In genomic region chr6:139369568-139370046, GRCh38 we compare ENCODE assay signal across 8 cellular contexts. TPM values are rescaled to one million over a fixed set of nuclear protein-coding genes. Genes with fewer than 3 reads are reported as not detected.
A peak's percentile ranks its signal among the peaks of the same experiment; 100 is the strongest.
DNase-seq lines count a peak whose midpoint lies in the region; FAIRE-seq lines count a peak whose summit lies in the region.

No MANE protein-coding gene starts in this region.

- intact Hi-C loops in posterior cingulate gyrus (cut with DNase I) = loop anchor here (5.0 to 10.0 kb wide), 4 partner anchors 245 to 1553 kb away; partner anchors contain the start of gene REPS1

- H3K9me3 ChIP-seq in HUES48 (ENCODE audit: control insufficient read depth, insufficient read depth, low read length) = no peaks in the 10 kb centered on the region

- no peak overlapping the region for H3K56ac ChIP-seq in mesendoderm (ENCODE audit: low read length)

- peak overlapping the region; percentile 41 for H3K4me3 ChIP-seq in HUES48 (ENCODE audit: low read depth, low read length)
- no peak overlapping the region for H3K4me3 ChIP-seq in mesendoderm (ENCODE audit: low read length)

- WGBS in mesendoderm (ENCODE audit: extremely low coverage, insufficient coverage, low lambda C conversion rate) = no CpG with 5 or more reads among the region's 8 CpGs

- DNase-seq in DMS153 (lab: John Stamatoyannopoulos, UW) = peak; percentile 50
- DNase-seq in RCC 7860 (ENCODE audit: low spot score) = peak; percentile 35
- peak; percentile 75 for DNase-seq in mesendoderm
- DNase-seq in posterior cingulate gyrus = no peak
- no peak for DNase-seq in mucosa of gallbladder (ENCODE audit: low spot score)
- no peak for DNase-seq in activated CD4-positive, CD25-positive, alpha-beta regulatory T cell (lab: John Stamatoyannopoulos, UW)

- no peak overlapping the region for H2BK15ac ChIP-seq in mesendoderm (replicated peaks; ENCODE audit: low read depth)

- H3K9ac ChIP-seq in HUES48 (ENCODE audit: low read depth, low read length) = peak overlapping the region; percentile 47; the same call in 1 of the 2 replicates
- no peak overlapping the region for H3K9ac ChIP-seq in mesendoderm (ENCODE audit: low read length)

- H3K4ac ChIP-seq in mesendoderm (ENCODE audit: low read depth, low read length) = no peak overlapping the region

- H3K4me1 ChIP-seq in HUES48 (ENCODE audit: control insufficient read depth, insufficient read depth, low read length) (peaks cover 66% of the 10 kb centered on the region), mesendoderm (ENCODE audit: control insufficient read depth, low read depth, low read length) (peaks cover 9% of the 10 kb centered on the region)

- H3K27ac ChIP-seq in HUES48 (ENCODE audit: low read depth, low read length) = peak overlapping the region; percentile 96
- H3K27ac ChIP-seq in mesendoderm (ENCODE audit: low read depth, low read length) = peak overlapping the region; percentile 56

- H4K8ac ChIP-seq in mesendoderm (ENCODE audit: low read depth, low read length) = no peak overlapping the region

- no peak overlapping the region for H2AK5ac ChIP-seq in mesendoderm (ENCODE audit: low read length)

- no peak overlapping the region for H2BK120ac ChIP-seq in mesendoderm (ENCODE audit: low read depth, low read length)

- H3K27me3 ChIP-seq in HUES48 (ENCODE audit: control insufficient read depth, insufficient read depth, low read length) (no peaks in the 10 kb centered on the region), mesendoderm (ENCODE audit: insufficient read depth, low read length, poor library complexity) (no peaks in the 10 kb centered on the region)

- FAIRE-seq in RCC 7860 (lab: Jason Lieb, UNC) = peak; percentile 25
- peak; percentile 66 for FAIRE-seq in colon (lab: Jason Lieb, UNC)

- peaks cover 24% of the 10 kb centered on the region for H3K79me2 ChIP-seq in mesendoderm (ENCODE audit: control insufficient read depth, insufficient read depth, low read length)

- no peak overlapping the region for H2BK5ac ChIP-seq in mesendoderm (ENCODE audit: low read length)

- no peak overlapping the region for H3K23ac ChIP-seq in mesendoderm (ENCODE audit: low read length)

- no peaks in the 10 kb centered on the region for H3K79me1 ChIP-seq in mesendoderm (ENCODE audit: low read length)

- no peak overlapping the region for H4K5ac ChIP-seq in mesendoderm (ENCODE audit: low read length)

- H3K36me3 ChIP-seq in HUES48 (ENCODE audit: control insufficient read depth, insufficient read depth, low read length) (peaks cover 17% of the 10 kb centered on the region), mesendoderm (ENCODE audit: control insufficient read depth, insufficient read depth, low read length) (peaks cover 4% of the 10 kb centered on the region)

- H3K18ac ChIP-seq in mesendoderm (ENCODE audit: low read length) = peak overlapping the region; percentile 42

- H3K4me2 ChIP-seq in mesendoderm (ENCODE audit: low read length) = no peak overlapping the region

RNA-seq across cellular contexts. Expression of gene CITED2, which starts 4.8 kb away (rescaled TPM):
- polyA plus RNA-seq in mesendoderm (2013, experiment 1 of 2) = 91.4 TPM
- polyA plus RNA-seq in mesendoderm (2013, experiment 2 of 2) = 86.1 TPM
- 176 TPM for total RNA-seq in mucosa of gallbladder

Comparison
In these comparisons a context has a peak if more than half of its experiments do, and no peak if none do; other contexts are left out.
1. DNase-seq: peak in DMS153 (single experiment), RCC 7860 (single experiment) and mesendoderm (single experiment); none in posterior cingulate gyrus (0 of 10), mucosa of gallbladder (single experiment) and activated CD4-positive, CD25-positive, alpha-beta regulatory T cell (0 of 4).